17 cellular contexts compared by ENCODE assay signal in genomic region chr19:29798783-29799182, GRCh38. TPM values are rescaled to one million over a fixed set of nuclear protein-coding genes. Genes with fewer than 3 reads are reported as not detected.
DNase-seq lines count a peak whose midpoint lies in the region; FAIRE-seq and TF ChIP-seq lines count a peak whose summit lies in the region.
"Had no signal": no experiment of that assay in that cellular context is flagged by ENCODE, and none has a peak within 500 bp of the region (broad histone marks: within the 10 kb centered on the region; RNA-seq: fewer than 3 reads in every experiment).

No MANE protein-coding gene starts in this region.

- H3K27ac Mint-ChIP-seq in type B pancreatic cell = peak overlapping the region; percentile 61

- no peaks in the 10 kb centered on the region for H3K9me3 ChIP-seq in adipocyte (ENCODE audit: control insufficient read depth, low read length)
- H3K9me3 ChIP-seq: heart right ventricle, tibial nerve had no signal

- no peaks in the 10 kb centered on the region for H3K27me3 Mint-ChIP-seq in type B pancreatic cell

- peaks cover 4% of the 10 kb centered on the region for H3K27me3 ChIP-seq in adipocyte (replicated peaks; ENCODE audit: control insufficient read depth, insufficient read depth, low read length)
- H3K27me3 ChIP-seq: tibial nerve had no signal

- DNase-seq in NCI-H2029 (lab: John Stamatoyannopoulos, UW) (peak; percentile 16), NCI-H2029 treated with DMSO at 0.1 percent for 48 hours (lab: John Stamatoyannopoulos, UW) (no peak), adipocyte (ENCODE audit: low read depth) (peak; percentile 57), fibroblast of pulmonary artery (ENCODE audit: low read depth) (peak; percentile 17), type B pancreatic cell (ENCODE audit: extremely low spot score, unreplicated experiment) (no peak), NK-92 (lab: John Stamatoyannopoulos, UW; ENCODE audit: unreplicated experiment) (no peak), D721Med (ENCODE audit: insufficient read length, low spot score) (no peak)
- DNase-seq in stimulated activated CD4-positive, alpha-beta T cell treated with anti-CD3 and anti-CD28 coated beads, Interleukin-2, amount 100 ng/mL, for 48 hours = no peak
- DNase-seq: DND-41, heart right ventricle, mesendoderm, NCI-H345 had no signal

- H3K4me3 ChIP-seq in adipocyte (ENCODE audit: low read length) = no peak overlapping the region
- no peak overlapping the region for H3K4me3 ChIP-seq in fibroblast of pulmonary artery (replicated peaks; ENCODE audit: low read depth, low read length)
- H3K4me3 ChIP-seq: coronary artery, heart right ventricle, K562, tibial nerve had no signal

- H3K4me1 ChIP-seq in adipocyte (ENCODE audit: control insufficient read depth, insufficient read depth, low read length) = peaks cover 5% of the 10 kb centered on the region
- H3K4me1 ChIP-seq: heart right ventricle, tibial nerve had no signal

- no peak for FAIRE-seq in D721Med (lab: Jason Lieb, UNC)
- FAIRE-seq: K562, kidney had no signal

- H3K4me1 Mint-ChIP-seq in type B pancreatic cell (ENCODE audit: unreplicated experiment) = peaks cover 11% of the 10 kb centered on the region
- H3K4me1 Mint-ChIP-seq: CD14-positive monocyte had no signal

- H3K36me3 Mint-ChIP-seq in type B pancreatic cell = no peaks in the 10 kb centered on the region
- H3K36me3 Mint-ChIP-seq: CD14-positive monocyte had no signal

- H3K9me3 Mint-ChIP-seq in type B pancreatic cell = no peaks in the 10 kb centered on the region
- H3K9me3 Mint-ChIP-seq: CD14-positive monocyte had no signal

- no peak overlapping the region for H3K9ac ChIP-seq in adipocyte (ENCODE audit: low read length)

- H3K4me3 Mint-ChIP-seq in type B pancreatic cell = no peak overlapping the region
- H3K4me3 Mint-ChIP-seq: CD14-positive monocyte had no signal

- no peak for TF ChIP-seq CTCF in fibroblast of pulmonary artery (IDR thresholded peaks at IDR 0.05; ENCODE audit: low read length, missing control alignments)
- TF ChIP-seq CTCF in type B pancreatic cell (conservative IDR thresholded peaks at IDR 0.05) = no peak
- no peak for TF ChIP-seq CTCF in D721Med (IDR thresholded peaks at IDR 0.05; ENCODE audit: insufficient read depth, missing control alignments)

- no peaks in the 10 kb centered on the region for H3K36me3 ChIP-seq in adipocyte (ENCODE audit: control insufficient read depth, insufficient read depth, low read length, severe bottlenecking)
- H3K36me3 ChIP-seq: heart right ventricle, tibial nerve had no signal

RNA-seq across cellular contexts. Expression of gene CCNE1, which starts 13.0 kb away (rescaled TPM):
- total RNA-seq in type B pancreatic cell (ENCODE audit: low replicate concordance) = 12.0 and 13.5 TPM in 2 replicates

Comparison
In these comparisons a context has a peak if more than half of its experiments do, and no peak if none do; other contexts are left out.
1. DNase-seq: peak in NCI-H2029 (single experiment), adipocyte (single experiment) and fibroblast of pulmonary artery (single experiment); none in NCI-H2029 treated with DMSO at 0.1 percent for 48 hours (single experiment), type B pancreatic cell (single experiment), stimulated activated CD4-positive, alpha-beta T cell treated with anti-CD3 and anti-CD28 coated beads, Interleukin-2, amount 100 ng/mL, for 48 hours (0 of 2), NK-92 (single experiment) and D721Med (single experiment).